Comparison of ENCODE assay signal across 8 cellular contexts in the genomic region with DNA sequence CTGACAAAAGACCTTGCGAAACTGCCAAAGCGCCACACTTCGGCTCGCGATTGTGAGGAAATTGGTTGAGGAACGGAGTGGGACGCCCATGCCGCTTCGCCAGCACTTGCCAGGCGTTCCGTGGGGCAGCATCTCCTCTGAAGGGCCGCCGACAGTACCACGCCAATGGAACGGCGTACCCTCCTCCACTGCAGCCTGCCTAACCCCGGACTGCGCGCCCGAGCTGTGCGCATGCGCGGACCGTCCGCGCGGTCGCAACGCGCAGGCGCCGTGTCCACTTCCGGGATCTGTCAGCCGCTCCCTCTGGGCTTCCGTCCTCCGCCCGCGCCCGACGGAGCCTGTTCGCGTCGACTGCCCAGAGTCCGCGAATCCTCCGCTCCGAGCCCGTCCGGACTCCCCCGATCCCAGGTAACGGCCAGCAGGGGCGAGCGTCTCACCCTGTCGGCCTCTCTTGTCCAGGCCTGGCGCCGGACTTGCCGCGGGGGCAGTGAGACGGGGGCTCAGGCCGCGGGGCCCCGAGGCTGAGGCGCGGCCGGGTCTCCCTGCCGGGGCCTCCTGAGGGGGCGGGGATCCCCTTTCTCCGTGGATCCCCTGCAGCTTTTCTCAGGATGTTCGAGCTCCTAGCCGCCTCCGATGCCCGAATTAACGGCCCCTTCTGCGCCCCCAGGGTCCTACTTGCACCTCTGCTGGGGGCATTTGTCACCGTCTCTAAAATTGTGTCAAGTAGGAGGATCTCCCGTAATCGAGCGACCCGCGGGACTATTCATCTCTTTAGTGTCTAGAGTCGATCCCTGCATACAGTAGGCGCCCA. TPM values are rescaled to one million over a fixed set of nuclear protein-coding genes. Genes with fewer than 3 reads are reported as not detected.
DNase-seq lines count a peak whose midpoint lies in the region; ATAC-seq, FAIRE-seq and TF ChIP-seq lines count a peak whose summit lies in the region.

A gene (plus strand): TSS at position 302 of the 811 bp plus-strand sequence. CDS start 7,456 bp downstream, outside the sequence.

- peak; percentile 97 for FAIRE-seq in urothelium cell line (lab: Jason Lieb, UNC)

- no peaks in the 10 kb centered on the region for H3K27me3 ChIP-seq in right cardiac atrium (ENCODE audit: control insufficient read depth, insufficient read depth)

- WGBS in right cardiac atrium: under 1% methylated on average over 82 of the region's 82 CpGs

- H3K4me3 ChIP-seq in right cardiac atrium (ENCODE audit: low read length): peak within 1 kb of the TSS; percentile 98

- intact Hi-C loops in T-helper 2 cell treated with Interferon-gamma antibody and Interleukin-4, amounts not matched to agents 100 ng/mL and 5 ng/mL, for 36 hours (cut with micrococcal nuclease): loop anchor here (1.0 to 10.0 kb wide), 7 partner anchors 13 to 1074 kb away; a partner anchor contains a TSS
- intact Hi-C loops in right cardiac atrium (cut with DNase I): no loop called here

- peak; percentile 94 to 95 for DNase-seq in NCI-H1930 (lab: John Stamatoyannopoulos, UW)
- peak in 57 of 58 donors; percentile 43 to 93 (median 80) for DNase-seq in anterior cingulate cortex (lab: John Stamatoyannopoulos, UW)
- DNase-seq in right cardiac atrium: peak; percentile 92 to 97 (median 96)
- DNase-seq in pulmonary artery endothelial cell (ENCODE audit: low read depth, low spot score): peak; percentile 76
- peak; percentile 100 for DNase-seq in urothelium cell line (ENCODE audit: low spot score)

- ATAC-seq in GM18505 (IDR thresholded peaks at IDR 0.05; ENCODE audit: unreplicated experiment) (peak; percentile 92), HG02970 (IDR thresholded peaks at IDR 0.05; ENCODE audit: low FRiP score, unreplicated experiment) (peak; percentile 91), right cardiac atrium (peak; percentile 97 to 98)

- peak; percentile 97 for TF ChIP-seq POLR2A in GM18505 (IDR thresholded peaks at IDR 0.05; ENCODE audit: borderline replicate concordance, extremely low read depth, insufficient read depth, insufficient read length)

- H3K9me3 ChIP-seq in right cardiac atrium (ENCODE audit: control insufficient read depth, low read length): no peaks in the 10 kb centered on the region

- H3K4me1 ChIP-seq in right cardiac atrium (ENCODE audit: control insufficient read depth, insufficient read depth, low read length): no peaks in the 10 kb centered on the region

- H3K27ac ChIP-seq in right cardiac atrium (ENCODE audit: low read length): peak within 1 kb of the TSS; percentile 87

RNA-seq across cellular contexts. Expression of the gene that starts here (rescaled TPM):
- total RNA-seq in T-helper 2 cell treated with Interferon-gamma antibody and Interleukin-4, amounts not matched to agents 100 ng/mL and 5 ng/mL, for 36 hours: 65.6 and 68.4 TPM in 2 replicates
- 100 to 1,000 TPM; 106 to 126 (median 121) TPM for total RNA-seq in right cardiac atrium
- polyA plus RNA-seq in right cardiac atrium: 148 TPM
- total RNA-seq in pulmonary artery endothelial cell: 214 and 272 TPM in 2 replicates

Comparison
In these comparisons a context has a peak if more than half of its experiments do, and no peak if none do; other contexts are left out.
1. Peak in every context shown above with its lines: DNase-seq, ATAC-seq, H3K4me3 ChIP-seq and H3K27ac ChIP-seq.